8 cellular contexts compared by ENCODE assay signal in genomic region chr16:57299009-57299718, GRCh38. TPM values are rescaled to one million over a fixed set of nuclear protein-coding genes. Genes with fewer than 3 reads are reported as not detected.
DNase-seq lines count a peak whose midpoint lies in the region; ATAC-seq and TF ChIP-seq lines count a peak whose summit lies in the region.

No MANE protein-coding gene starts in this region.

- CTCF ChIA-PET in Caco-2 (lab: Charles Lee) (interaction anchor here (0.6 to 3.7 kb wide), 9 partner anchors 10 to 337 kb away, joined by 3 to 88 read pairs (median 6); partner anchors contain the start of genes CIAPIN1, COQ9 and POLR2C), GM10248 (lab: Yijun Ruan, JAX) (interaction anchor here (0.9 to 11.1 kb wide), 16 partner anchors 9 to 238 kb away, joined by 3 to 454 read pairs (median 5); partner anchors contain the start of genes ARL2BP, CCDC102A and CPNE2)

- TF ChIP-seq CTCF in Caco-2 (IDR thresholded peaks at IDR 0.05; ENCODE audit: insufficient read depth in 1 of 2, low read depth in 1 of 2, low read length in 1 of 2, severe bottlenecking in 1 of 2, unreplicated experiment in 1 of 2): no peak
- no peak for TF ChIP-seq CTCF in neural cell (IDR thresholded peaks at IDR 0.05; ENCODE audit: poor library complexity, severe bottlenecking)
- no peak for TF ChIP-seq CTCF in GM10248 (IDR thresholded peaks at IDR 0.05; ENCODE audit: control extremely low read depth, extremely low read depth, low read depth, missing control alignments)

- H3K9me3 Mint-ChIP-seq in Caco-2 (ENCODE audit: unreplicated experiment): no peaks in the 10 kb centered on the region

- no peak overlapping the region for H3K27ac Mint-ChIP-seq in Caco-2 (ENCODE audit: unreplicated experiment)

- DNase-seq in Caco-2: peak; percentile 82 to 86
- DNase-seq in RKO (ENCODE audit: low spot score): peak; percentile 85
- DNase-seq in epithelial cell of prostate (ENCODE audit: low read depth, low spot score): no peak
- DNase-seq in left colon: no peak
- no peak for DNase-seq in GM10248 (ENCODE audit: extremely low spot score)

- peaks cover 12% of the 10 kb centered on the region for H3K36me3 Mint-ChIP-seq in Caco-2 (ENCODE audit: insufficient read depth, unreplicated experiment)

- no peaks in the 10 kb centered on the region for H3K9me2 ChIP-seq in neural cell (ENCODE audit: insufficient read depth, low read length)

- H3K9ac ChIP-seq in neural cell (ENCODE audit: low read length): peak overlapping the region; percentile 55

- peak; percentile 23 for ATAC-seq in GM19351 (IDR thresholded peaks at IDR 0.05; ENCODE audit: unreplicated experiment)
- ATAC-seq in HG03378 (IDR thresholded peaks at IDR 0.05; ENCODE audit: unreplicated experiment): peak; percentile 22
- ATAC-seq in left colon: no peak

- peaks cover 17% of the 10 kb centered on the region for H3K4me1 ChIP-seq in Caco-2

- intact Hi-C loops in Caco-2 (cut with micrococcal nuclease; ENCODE audit: unreplicated experiment) (loop anchor here (1.0 to 5.0 kb wide), 2 partner anchors 15 to 207 kb away; partner anchors contain the start of genes CPNE2 and PLLP), left colon (cut with DNase I, micrococcal nuclease) (no loop called here)

- no peak overlapping the region for H3K4me2 ChIP-seq in neural cell (ENCODE audit: low read length)

- H3K27ac ChIP-seq in epithelial cell of prostate (peak overlapping the region; percentile 78), neural cell (ENCODE audit: low read length) (peak overlapping the region; percentile 69)

- POLR2A ChIA-PET in Caco-2 (lab: Charles Lee): interaction anchor here (0.5 to 1.4 kb wide), 3 partner anchors 18 to 54 kb away, joined by 3 to 5 read pairs (median 4); partner anchors contain the start of gene ARL2BP
- POLR2A ChIA-PET in GM10248 (lab: Yijun Ruan, JAX): interaction anchor here (0.6 kb wide), 1 partner anchor 71 kb away, joined by 3 read pairs; no protein-coding TSS in a partner anchor

- H3K27me3 ChIP-seq in Caco-2 (replicated peaks; ENCODE audit: control insufficient read depth, insufficient read depth, low read length) (no peaks in the 10 kb centered on the region), neural cell (ENCODE audit: insufficient read depth, low read depth, low read length) (no peaks in the 10 kb centered on the region)

- no peaks in the 10 kb centered on the region for H3K79me2 ChIP-seq in neural cell (replicated peaks; ENCODE audit: insufficient read depth, low read length)

- H3K27me3 Mint-ChIP-seq in Caco-2 (ENCODE audit: insufficient read depth, unreplicated experiment): no peaks in the 10 kb centered on the region

- H3K4me3 Mint-ChIP-seq in Caco-2 (ENCODE audit: unreplicated experiment): no peak overlapping the region

- H3K36me3 ChIP-seq in Caco-2 (ENCODE audit: control insufficient read depth, insufficient read depth, low read length) (no peaks in the 10 kb centered on the region), neural cell (ENCODE audit: insufficient read depth, low read length) (no peaks in the 10 kb centered on the region)

- peak overlapping the region; percentile 16 for H2AFZ ChIP-seq in neural cell (ENCODE audit: low read depth, low read length)

- H3K9me3 ChIP-seq in Caco-2: no peaks in the 10 kb centered on the region
- H3K9me3 ChIP-seq in neural cell (ENCODE audit: low read length): no peaks in the 10 kb centered on the region

- H3K4me3 ChIP-seq in Caco-2 (ENCODE audit: low read depth, low read length): peak overlapping the region; percentile 52
- H3K4me3 ChIP-seq in neural cell (ENCODE audit: low read length): peak overlapping the region; percentile 65

- H3F3A ChIP-seq in neural cell (ENCODE audit: insufficient read depth, low read length, poor library complexity, severe bottlenecking): no peaks in the 10 kb centered on the region

- no peak for TF ChIP-seq RAD21 in neural cell (conservative IDR thresholded peaks at IDR 0.05)

- TF ChIP-seq EP300 in neural cell (conservative IDR thresholded peaks at IDR 0.05; ENCODE audit: poor library complexity, severe bottlenecking): no peak

- H3K4me1 Mint-ChIP-seq in Caco-2 (ENCODE audit: low read depth, unreplicated experiment): peaks cover 18% of the 10 kb centered on the region

- BruUV-seq in Caco-2 (replicated peaks; lab: Mats Ljungman, UMichigan): no TSS peak

- no peaks in the 10 kb centered on the region for H4K20me1 ChIP-seq in neural cell (ENCODE audit: insufficient read depth)

TF ChIP-seq in neural cell, 6 proteins besides CTCF, POLR2A, EP300 and RAD21:
- TF ChIP-seq POLR2AphosphoS5 (IDR thresholded peaks at IDR 0.05) (no peak), MXI1 (conservative IDR thresholded peaks at IDR 0.05; ENCODE audit: poor library complexity, severe bottlenecking) (no peak), REST (IDR thresholded peaks at IDR 0.05; ENCODE audit: borderline replicate concordance) (no peak), SMC3 (conservative IDR thresholded peaks at IDR 0.05; ENCODE audit: poor library complexity) (no peak), EZH2 (IDR thresholded peaks at IDR 0.05; ENCODE audit: borderline replicate concordance, insufficient read depth, low read length, poor library complexity, severe bottlenecking) (no peak), TAF1 (IDR thresholded peaks at IDR 0.05; ENCODE audit: low read depth) (no peak)

RNA-seq across cellular contexts. Expression of gene PLLP, which starts 14.7 kb away (rescaled TPM):
- total RNA-seq in Caco-2 (2022) (53.0 and 54.0 TPM in 2 replicates), left colon (10 to 100 TPM; 15.8 to 18.1 TPM)
- polyA plus RNA-seq in neural cell: 0.10 TPM in 1 of 2 replicates, not detected in the other
- 0.12 TPM in 1 of 2 replicates, not detected in the other for polyA minus RNA-seq in neural cell

RNA-seq across cellular contexts. Expression of gene ARL2BP, which starts 54.1 kb away (rescaled TPM):
- total RNA-seq in Caco-2 (2022) (38.5 and 47.6 TPM in 2 replicates), left colon (10 to 100 TPM; 32.3 to 35.3 TPM)
- 149 and 153 TPM in 2 replicates for polyA plus RNA-seq in neural cell
- 107 and 113 TPM in 2 replicates for polyA minus RNA-seq in neural cell

RNA-seq across cellular contexts. Expression of gene CCL22, which starts 59.4 kb away (rescaled TPM):
- total RNA-seq in Caco-2 (2022) (0.44 and 0.68 TPM in 2 replicates), left colon (under 1 TPM in 1 of 2 donors, not detected in 1; 0.45 TPM)
- not detected in 2 replicates for polyA plus RNA-seq in neural cell
- polyA minus RNA-seq in neural cell: not detected in 2 replicates

Comparison
In these comparisons a context has a peak if more than half of its experiments do, and no peak if none do; other contexts are left out.
1. DNase-seq: peak in Caco-2 (2 of 2) and RKO (single experiment); none in epithelial cell of prostate (single experiment), left colon (0 of 2) and GM10248 (single experiment).